Comparison of ENCODE assay signal across 10 cellular contexts in genomic region chr19:16117594-16118033, GRCh38. TPM values are rescaled to one million over a fixed set of nuclear protein-coding genes. Genes with fewer than 3 reads are reported as not detected.
A peak's percentile ranks its signal among the peaks of the same experiment; 100 is the strongest.
DNase-seq lines count a peak whose midpoint lies in the region; ATAC-seq and TF ChIP-seq lines count a peak whose summit lies in the region.
"Had no signal": no experiment of that assay in that cellular context is flagged by ENCODE, and none has a peak within 500 bp of the region (broad histone marks: within the 10 kb centered on the region; RNA-seq: fewer than 3 reads in every experiment).

No MANE protein-coding gene starts in this region.

- ATAC-seq in activated naive CD8-positive, alpha-beta T cell treated with anti-CD3 and anti-CD28 coated beads, Interleukin-2, amount 10 ng/mL, durations not matched to agents 7 days and 5 days (ENCODE audit: low read depth), result no peak

- H2AFZ ChIP-seq in Karpas-422 (ENCODE audit: low read length), result no peak overlapping the region; the same call in 1 of the 2 replicates

- H3K4me3 ChIP-seq in Karpas-422 (ENCODE audit: low read length) (peak overlapping the region; percentile 56; the same call in 1 of the 2 replicates), spleen (peak overlapping the region in 1 of 8 donors; percentile 51), tibial artery (no peak overlapping the region)
- H3K4me3 ChIP-seq: sigmoid colon had no signal

- DNase-seq in GM13977 (ENCODE audit: low spot score) (peak; percentile 77), Karpas-422 (peak; percentile 83), spleen (peak; percentile 84), cerebellum (ENCODE audit: low spot score) (no peak), tibial artery (no peak), HCEC 1CT (no peak)
- no peak for DNase-seq in activated naive CD8-positive, alpha-beta T cell treated with anti-CD3 and anti-CD28 coated beads, Interleukin-2, amount 10 ng/mL, durations not matched to agents 7 days and 5 days
- DNase-seq: sigmoid colon; stimulated activated naive CD4-positive, alpha-beta T cell treated with Interleukin-2 at 50 U/mL for 16 hours had no signal

- intact Hi-C loops in spleen (cut with DNase I; ENCODE audit: low total_unique reads) (loop anchor here (10.0 kb wide), 1 partner anchor 67 kb away; the partner anchor contains the start of gene FAM32A), tibial artery (cut with DNase I; ENCODE audit: low total_unique reads) (loop anchor here (10.0 kb wide), 1 partner anchor 67 kb away; the partner anchor contains the start of gene FAM32A)

- no peaks in the 10 kb centered on the region; the same call in 1 of the 2 replicates for H4K20me1 ChIP-seq in Karpas-422 (ENCODE audit: insufficient read depth, low read depth, low read length)

- no peaks in the 10 kb centered on the region for H3K27me3 ChIP-seq in Karpas-422 (ENCODE audit: low read length)
- no peaks in the 10 kb centered on the region for H3K27me3 ChIP-seq in spleen (replicated peaks in 1 of 7)
- no peaks in the 10 kb centered on the region for H3K27me3 ChIP-seq in tibial artery
- H3K27me3 ChIP-seq: sigmoid colon had no signal

- no peaks in the 10 kb centered on the region for H3K27me3 Mint-ChIP-seq in activated naive CD8-positive, alpha-beta T cell treated with anti-CD3 and anti-CD28 coated beads, Interleukin-2, amount 10 ng/mL, durations not matched to agents 7 days and 5 days

- peak; percentile 80 for TF ChIP-seq CTCF in GM13977 (IDR thresholded peaks at IDR 0.05; ENCODE audit: extremely low read depth, insufficient read depth, missing control alignments)
- TF ChIP-seq CTCF in spleen (IDR thresholded peaks at IDR 0.05 in 8 of 11, conservative IDR thresholded peaks at IDR 0.05 in 3 of 11), result peak in 3 of 11 experiments; percentile 14 to 23 (median 16)
- no peak for TF ChIP-seq CTCF in tibial artery (IDR thresholded peaks at IDR 0.05)

- H3K27ac Mint-ChIP-seq in activated naive CD8-positive, alpha-beta T cell treated with anti-CD3 and anti-CD28 coated beads, Interleukin-2, amount 10 ng/mL, durations not matched to agents 7 days and 5 days, result peak overlapping the region; percentile 91

- peaks cover 11% of the 10 kb centered on the region for H3K36me3 ChIP-seq in Karpas-422 (ENCODE audit: insufficient read depth, low read length)
- H3K36me3 ChIP-seq in spleen, result peaks cover 6 to 98% (median 50%) of the 10 kb centered on the region in 6 donors
- peaks cover 39 to 55% (median 50%) of the 10 kb centered on the region in 3 donors for H3K36me3 ChIP-seq in tibial artery

- peaks cover 62% of the 10 kb centered on the region for H3K4me1 ChIP-seq in Karpas-422 (ENCODE audit: low read length)
- peaks cover 42 to 91% (median 84%) of the 10 kb centered on the region in 6 donors for H3K4me1 ChIP-seq in spleen
- peaks cover 0 to 33% (median 18%) of the 10 kb centered on the region in 4 donors for H3K4me1 ChIP-seq in tibial artery

- peak overlapping the region; percentile 72 for H3K9ac ChIP-seq in Karpas-422 (ENCODE audit: low read length)

- WGBS in spleen, 5 donors, result 56 to 65% (median 61%) methylated on average over 11 of the region's 11 CpGs

- no peak for TF ChIP-seq POLR2A in spleen (IDR thresholded peaks at IDR 0.05)

- H3K4me2 ChIP-seq in Karpas-422 (ENCODE audit: low read depth, low read length, poor library complexity, severe bottlenecking), result peak overlapping the region; percentile 73

- no peaks in the 10 kb centered on the region for H3K9me2 ChIP-seq in Karpas-422 (replicated peaks; ENCODE audit: insufficient read depth, low read length)

- no peaks in the 10 kb centered on the region for H3K9me3 ChIP-seq in Karpas-422 (ENCODE audit: low read length)
- no peaks in the 10 kb centered on the region for H3K9me3 ChIP-seq in spleen
- H3K9me3 ChIP-seq in tibial artery, result no peaks in the 10 kb centered on the region
- H3K9me3 ChIP-seq: sigmoid colon had no signal

- peaks cover 27% of the 10 kb centered on the region for H3K36me3 Mint-ChIP-seq in activated naive CD8-positive, alpha-beta T cell treated with anti-CD3 and anti-CD28 coated beads, Interleukin-2, amount 10 ng/mL, durations not matched to agents 7 days and 5 days

- H3K27ac ChIP-seq in Karpas-422 (ENCODE audit: low read length), result peak overlapping the region; percentile 95
- peak overlapping the region; percentile 53 to 94 (median 83) for H3K27ac ChIP-seq in spleen
- H3K27ac ChIP-seq in tibial artery, result no peak overlapping the region

- H3K79me2 ChIP-seq in Karpas-422 (ENCODE audit: low read length), result peaks cover 52% of the 10 kb centered on the region

- H3K9me3 Mint-ChIP-seq in activated naive CD8-positive, alpha-beta T cell treated with anti-CD3 and anti-CD28 coated beads, Interleukin-2, amount 10 ng/mL, durations not matched to agents 7 days and 5 days, result no peaks in the 10 kb centered on the region

- H3K4me3 Mint-ChIP-seq in activated naive CD8-positive, alpha-beta T cell treated with anti-CD3 and anti-CD28 coated beads, Interleukin-2, amount 10 ng/mL, durations not matched to agents 7 days and 5 days, result peak overlapping the region; percentile 59

- in situ Hi-C loops in GM13977 (cut with MboI; ENCODE audit: low pct_unique_long_range_greater_than_20kb, low sequenced_read_pairs, unreplicated experiment), result no loop called here

- POLR2A ChIA-PET in activated naive CD8-positive, alpha-beta T cell treated with anti-CD3 and anti-CD28 coated beads, Interleukin-2, amount 10 ng/mL, durations not matched to agents 7 days and 5 days (lab: Charles Lee), result interaction anchor here (0.7 to 3.5 kb wide), 4 partner anchors 18 to 47 kb away, joined by 3 to 31 read pairs (median 4); partner anchors contain the start of gene HSH2D

- peaks cover 56% of the 10 kb centered on the region for H3K4me1 Mint-ChIP-seq in activated naive CD8-positive, alpha-beta T cell treated with anti-CD3 and anti-CD28 coated beads, Interleukin-2, amount 10 ng/mL, durations not matched to agents 7 days and 5 days

RNA-seq across cellular contexts. Expression of gene RAB8A, which starts 5.9 kb away (rescaled TPM):
- 30.2 and 48.8 TPM in 2 replicates for total RNA-seq in Karpas-422 (2014; rRNA removed; shearing (Covaris generic); ENCODE audit: low replicate concordance)
- 100 to 1,000 TPM; 133 to 153 TPM for total RNA-seq in activated naive CD8-positive, alpha-beta T cell treated with anti-CD3 and anti-CD28 coated beads, Interleukin-2, amount 10 ng/mL, durations not matched to agents 7 days and 5 days
- total RNA-seq in spleen (100 to 1,000 TPM in 2 of 7 donors, 10 to 100 TPM in 5; 71.9 to 104 (median 89.8) TPM), cerebellum (36.9 TPM)
- polyA plus RNA-seq in spleen, result 10 to 100 TPM; 31.5 to 45.5 (median 34.0) TPM

RNA-seq across cellular contexts. Expression of gene HSH2D, which starts 25.9 kb away (rescaled TPM):
- 22.7 and 27.4 TPM in 2 replicates for total RNA-seq in Karpas-422 (2014; rRNA removed; shearing (Covaris generic); ENCODE audit: low replicate concordance)
- 10 to 100 TPM; 72.5 to 80.6 TPM for total RNA-seq in activated naive CD8-positive, alpha-beta T cell treated with anti-CD3 and anti-CD28 coated beads, Interleukin-2, amount 10 ng/mL, durations not matched to agents 7 days and 5 days
- total RNA-seq in spleen (10 to 100 TPM; 39.6 to 89.2 (median 51.4) TPM), cerebellum (not detected)
- polyA plus RNA-seq in spleen, result 100 to 1,000 TPM in 1 of 3 donors, 10 to 100 TPM in 2; 66.1 to 119 (median 75.2) TPM

RNA-seq across cellular contexts. Expression of gene TPM4, which starts 41.3 kb away (rescaled TPM):
- 76.7 and 76.9 TPM in 2 replicates for total RNA-seq in Karpas-422 (2014; rRNA removed; shearing (Covaris generic); ENCODE audit: low replicate concordance)
- 100 to 1,000 TPM; 278 to 282 TPM for total RNA-seq in activated naive CD8-positive, alpha-beta T cell treated with anti-CD3 and anti-CD28 coated beads, Interleukin-2, amount 10 ng/mL, durations not matched to agents 7 days and 5 days
- 100 to 1,000 TPM; 352 to 760 (median 443) TPM for total RNA-seq in spleen
- 100 to 1,000 TPM; 181 to 403 (median 238) TPM for polyA plus RNA-seq in spleen
- total RNA-seq in cerebellum, result 92.0 TPM

RNA-seq across cellular contexts. Expression of gene CIB3, which starts 55.7 kb away (rescaled TPM):
- total RNA-seq in Karpas-422 (2014; rRNA removed; shearing (Covaris generic); ENCODE audit: low replicate concordance), result not detected in 2 replicates
- total RNA-seq in activated naive CD8-positive, alpha-beta T cell treated with anti-CD3 and anti-CD28 coated beads, Interleukin-2, amount 10 ng/mL, durations not matched to agents 7 days and 5 days, result not detected
- total RNA-seq in spleen (not detected), cerebellum (not detected)
- polyA plus RNA-seq in spleen, result under 1 TPM in 1 of 3 donors, not detected in 2; 0.49 TPM
- total RNA-seq: sigmoid colon had no signal
- polyA plus RNA-seq: keratinocyte had no signal

Comparison
In these comparisons a context has a peak if more than half of its experiments do, and no peak if none do; other contexts are left out.
1. DNase-seq: peak in GM13977 (single experiment), Karpas-422 (single experiment) and spleen (single experiment); none in activated naive CD8-positive, alpha-beta T cell treated with anti-CD3 and anti-CD28 coated beads, Interleukin-2, amount 10 ng/mL, durations not matched to agents 7 days and 5 days (single experiment), cerebellum (single experiment), tibial artery (0 of 2) and HCEC 1CT (single experiment).
2. H3K27ac ChIP-seq: peak in Karpas-422 (single experiment) and spleen (8 of 8); none in tibial artery (0 of 2).
3. RNA of gene HSH2D, which starts 25.9 kb away (total RNA-seq): 72.5 to 80.6 TPM in activated naive CD8-positive, alpha-beta T cell treated with anti-CD3 and anti-CD28 coated beads, Interleukin-2, amount 10 ng/mL, durations not matched to agents 7 days and 5 days, 39.6 to 89.2 TPM in spleen and 22.7 to 27.4 TPM in Karpas-422; not detected in cerebellum (single experiment); every median in the first group is over 10 times any median in the second.